Comparison of ENCODE assay signal across 13 cellular contexts in genomic region chr3:14324224-14324944, GRCh38.
DNase-seq lines count a peak whose midpoint lies in the region; ATAC-seq and TF ChIP-seq lines count a peak whose summit lies in the region.
"Had no signal": no experiment of that assay in that cellular context is flagged by ENCODE, and none has a peak within 500 bp of the region (broad histone marks: within the 10 kb centered on the region; RNA-seq: fewer than 3 reads in every experiment).

No MANE protein-coding gene starts in this region.

- no peak overlapping the region for H2AK5ac ChIP-seq in IMR-90 (ENCODE audit: low read depth, low read length)

- CTCF ChIA-PET in IMR-90 (lab: Yijun Ruan, JAX) = interaction anchor here (0.6 kb wide), 1 partner anchor 39 kb away, joined by 4 read pairs; no protein-coding TSS in a partner anchor

- BruUV-seq in IMR-90 (replicated peaks; lab: Mats Ljungman, UMichigan) = no TSS peak

- no peaks in the 10 kb centered on the region for H3K27me3 ChIP-seq in IMR-90 (ENCODE audit: control insufficient read depth, insufficient read depth, low read length)

- in situ Hi-C loops in IMR-90 (cut with MboI; ENCODE audit: low sequenced_read_pairs) = no loop called here

- no peak overlapping the region for H2BK5ac ChIP-seq in IMR-90 (ENCODE audit: low read depth, low read length, poor library complexity, severe bottlenecking)

- H2BK15ac ChIP-seq in IMR-90 (ENCODE audit: low read depth, low read length) = peak overlapping the region; percentile 66; the same call in 1 of the 3 replicates

- TF ChIP-seq CTCF in IMR-90 (conservative IDR thresholded peaks at IDR 0.05; ENCODE audit: low read depth, low read length) = no peak

- H3K9me3 ChIP-seq in IMR-90 (ENCODE audit: control insufficient read depth, insufficient read depth, low read length) (peaks cover 6% of the 10 kb centered on the region), mesodermal cell (ENCODE audit: control insufficient read depth, low read length) (no peaks in the 10 kb centered on the region)

- no peak overlapping the region for H3K56ac ChIP-seq in IMR-90 (ENCODE audit: extremely low read depth, insufficient read depth, low read length)

- no peak overlapping the region for H3K18ac ChIP-seq in IMR-90 (ENCODE audit: low read depth, low read length)

- H4K91ac ChIP-seq in IMR-90 (ENCODE audit: insufficient read depth, low read depth, low read length) = peak overlapping the region; percentile 63

- H4K5ac ChIP-seq in IMR-90 (ENCODE audit: low read depth, low read length) = no peak overlapping the region

- no peak for TF ChIP-seq RAD21 in IMR-90 (IDR thresholded peaks at IDR 0.05; ENCODE audit: low read length)

- dilution Hi-C loops in IMR-90 (cut with HindIII; ENCODE audit: low sequenced_read_pairs, unreplicated experiment) = no loop called here

- peak overlapping the region; percentile 66 for H2AFZ ChIP-seq in IMR-90 (replicated peaks; ENCODE audit: low read length, poor library complexity)

- no peak overlapping the region for H3K27ac ChIP-seq in IMR-90 (ENCODE audit: insufficient read depth, low read length)
- H3K27ac ChIP-seq in mesodermal cell (ENCODE audit: low read depth, low read length, severe bottlenecking) = peak overlapping the region; percentile 86

- H3K4me3 ChIP-seq in IMR-90 (ENCODE audit: insufficient read depth, low read depth, low read length) (no peak overlapping the region), mesodermal cell (ENCODE audit: extremely low read depth, insufficient read depth, low read length, poor library complexity, severe bottlenecking) (no peak overlapping the region)
- H3K4me3 ChIP-seq: GM12878 had no signal

- ATAC-seq in IMR-90 (ENCODE audit: low read depth) (peak; percentile 48), HG02610 (IDR thresholded peaks at IDR 0.05; ENCODE audit: unreplicated experiment) (no peak)
- ATAC-seq: GM12878, natural killer cell, Panc1 had no signal

- no peaks in the 10 kb centered on the region for H4K20me1 ChIP-seq in IMR-90 (ENCODE audit: insufficient read depth, low read length)

- DNase-seq in A172 (ENCODE audit: low spot score) = peak; percentile 61
- DNase-seq in IMR-90 = peak; percentile 13
- DNase-seq in cerebellar cortex (ENCODE audit: low spot score) = peak; percentile 12
- DNase-seq in NCI-H226 = no peak
- no peak for DNase-seq in effector CD8-positive, alpha-beta T cell (lab: John Stamatoyannopoulos, UW)
- DNase-seq in activated naive CD4-positive, alpha-beta T cell treated with Interleukin-2 at 50 U/mL for 16 hours = no peak
- DNase-seq: natural killer cell, NCI-H1417 treated with DMSO at 0.1 percent for 48 hours, NCI-H524 had no signal

- no peak overlapping the region for H3K23ac ChIP-seq in IMR-90 (ENCODE audit: low read depth, low read length)

- H3K4me2 ChIP-seq in IMR-90 (ENCODE audit: low read depth, low read length) = no peak overlapping the region

- intact Hi-C loops in IMR-90 (cut with micrococcal nuclease) = no loop called here

- peaks cover 4% of the 10 kb centered on the region; the same call in 1 of the 2 replicates for H3K9me1 ChIP-seq in IMR-90 (ENCODE audit: insufficient read depth, low read length)

- no peak overlapping the region for H3K9ac ChIP-seq in IMR-90 (ENCODE audit: low read depth, low read length)

- no peaks in the 10 kb centered on the region; the same call in 1 of the 2 replicates for H3K4me1 ChIP-seq in IMR-90 (ENCODE audit: control insufficient read depth, insufficient read depth, low read length)
- peaks cover 43% of the 10 kb centered on the region for H3K4me1 ChIP-seq in mesodermal cell (ENCODE audit: control insufficient read depth, insufficient read depth, low read length, poor library complexity, severe bottlenecking)

- no CpG with 5 or more reads among the region's 13 CpGs for WGBS in IMR-90 (ENCODE audit: extremely low coverage in 2 of 2, insufficient read length in 1 of 2), 2 experiments
- 71 to 74% methylated on average over 9 to 10 of the region's 13 CpGs for WGBS in mesodermal cell (ENCODE audit: insufficient coverage in 2 of 2), 2 experiments

- peak overlapping the region; percentile 38; the same call in 1 of the 2 replicates for H2BK20ac ChIP-seq in IMR-90 (ENCODE audit: low read depth, low read length)

- H3K79me1 ChIP-seq in IMR-90 (ENCODE audit: low read depth in 1 of 2, low read length in 2 of 2) = no peaks in the 10 kb centered on the region

- no peaks in the 10 kb centered on the region for H3K36me3 ChIP-seq in IMR-90 (ENCODE audit: control insufficient read depth, insufficient read depth, low read length)
- no peaks in the 10 kb centered on the region for H3K36me3 ChIP-seq in mesodermal cell (ENCODE audit: control insufficient read depth, insufficient read depth, low read length)

- H4K8ac ChIP-seq in IMR-90 (ENCODE audit: low read depth in 2 of 2, low read length in 2 of 2) = peak overlapping the region in 1 of 2 experiments; percentile 50; a peak in 1 of 4 replicates

- peak overlapping the region; percentile 65; the same call in 1 of the 2 replicates for H2BK120ac ChIP-seq in IMR-90 (ENCODE audit: low read depth, low read length)

- H3K14ac ChIP-seq in IMR-90 (replicated peaks; ENCODE audit: low read depth, low read length) = no peak overlapping the region

- TF ChIP-seq POLR2A in IMR-90 (IDR thresholded peaks at IDR 0.05; ENCODE audit: low read depth, low read length) = no peak

- no peak overlapping the region for H2AK9ac ChIP-seq in IMR-90 (replicated peaks; ENCODE audit: low read depth, low read length, poor library complexity)

- H3K4ac ChIP-seq in IMR-90 (ENCODE audit: low read depth, low read length) = 0 out of 2 replicates have a peak overlapping the region, but pooled peaks have one; percentile 19

- POLR2A ChIA-PET in IMR-90 (lab: Charles Lee; ENCODE audit: unreplicated experiment) = interaction anchor here (0.8 kb wide), 1 partner anchor 34 kb away, joined by 3 read pairs; no protein-coding TSS in a partner anchor

TF ChIP-seq in IMR-90, 13 proteins besides CTCF, POLR2A, EP300 and RAD21:
- TF ChIP-seq CEBPB (IDR thresholded peaks at IDR 0.05; ENCODE audit: low read depth, low read length) = no peak
- TF ChIP-seq USF2 (IDR thresholded peaks at IDR 0.05; ENCODE audit: low read depth, low read length) = no peak
- TF ChIP-seq RCOR1 (IDR thresholded peaks at IDR 0.05; ENCODE audit: insufficient replicate concordance, low read length) = no peak
- TF ChIP-seq CHD1 (IDR thresholded peaks at IDR 0.05; ENCODE audit: low read depth, low read length) = no peak
- no peak for TF ChIP-seq NFE2L2 (IDR thresholded peaks at IDR 0.05; ENCODE audit: low read depth, low read length)
- TF ChIP-seq RFX5 (IDR thresholded peaks at IDR 0.05; ENCODE audit: low read depth, low read length) = no peak
- TF ChIP-seq ELK1 (IDR thresholded peaks at IDR 0.05; ENCODE audit: borderline replicate concordance, low read depth, low read length) = no peak
- TF ChIP-seq BHLHE40 (IDR thresholded peaks at IDR 0.05; ENCODE audit: low read depth, low read length) = no peak
- no peak for TF ChIP-seq SMC3 (IDR thresholded peaks at IDR 0.05; ENCODE audit: low read depth, low read length)
- no peak for TF ChIP-seq MAFK (IDR thresholded peaks at IDR 0.05; ENCODE audit: low read depth, low read length)
- no peak for TF ChIP-seq MAZ (IDR thresholded peaks at IDR 0.05; ENCODE audit: borderline replicate concordance, low read depth, low read length)
- TF ChIP-seq MXI1 (IDR thresholded peaks at IDR 0.05; ENCODE audit: borderline replicate concordance, low read depth, low read length) = no peak
- no peak for TF ChIP-seq FOS (IDR thresholded peaks at IDR 0.05; ENCODE audit: low read depth, low read length)

Comparison
In these comparisons a context has a peak if more than half of its experiments do, and no peak if none do; other contexts are left out.
1. DNase-seq: peak in A172 (single experiment), IMR-90 (single experiment) and cerebellar cortex (single experiment); none in NCI-H226 (single experiment), effector CD8-positive, alpha-beta T cell (single experiment) and activated naive CD4-positive, alpha-beta T cell treated with Interleukin-2 at 50 U/mL for 16 hours (single experiment).